8 cellular contexts compared by ENCODE assay signal in the genomic region with DNA sequence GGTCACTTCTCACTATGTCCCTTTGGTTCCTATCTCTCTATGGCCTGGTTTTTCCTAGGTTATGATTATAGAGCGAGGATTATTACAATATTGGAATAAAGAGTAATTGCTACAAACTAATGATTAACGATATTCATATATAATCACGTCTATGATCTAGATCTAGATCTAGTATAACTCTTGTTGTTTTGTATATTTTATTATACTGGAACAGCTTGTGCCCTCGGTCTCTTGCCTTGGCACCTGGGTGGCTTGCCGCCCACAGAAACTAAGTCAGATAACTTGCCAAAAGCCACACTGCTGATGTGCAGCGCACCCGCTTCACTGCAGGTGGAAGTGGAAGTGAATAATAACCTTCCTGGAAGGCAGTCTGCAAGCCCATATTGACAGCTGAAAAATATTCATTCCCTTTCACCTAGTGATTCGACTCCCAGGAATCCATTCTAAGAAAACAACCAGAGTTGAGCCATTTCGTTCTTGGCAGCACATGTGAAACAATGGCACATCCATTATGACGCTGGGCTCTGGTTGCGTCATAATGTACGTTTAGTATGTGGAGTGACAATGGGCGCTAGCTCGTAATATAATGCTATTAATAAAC. TPM values are rescaled to one million over a fixed set of nuclear protein-coding genes. Genes with fewer than 3 reads are reported as not detected.
A peak's percentile ranks its signal among the peaks of the same experiment; 100 is the strongest.
DNase-seq lines count a peak whose midpoint lies in the region; ATAC-seq and TF ChIP-seq lines count a peak whose summit lies in the region.

No MANE protein-coding gene starts in this region.

- DNase-seq in stimulated activated CD4-positive, alpha-beta T cell treated with anti-CD3 and anti-CD28 coated beads, Interleukin-2, amount 100 ng/mL, for 24 hours, result peak; percentile 22 to 27
- DNase-seq in stimulated activated CD4-positive, alpha-beta T cell treated with anti-CD3 and anti-CD28 coated beads, Interleukin-4, amount 100 ng/mL, for 24 hours, result no peak
- DNase-seq in OCI-LY7 (ENCODE audit: low spot score) (no peak), dermis blood vessel endothelial cell (peak; percentile 71), mesenchymal stem cell (peak; percentile 79), uterus (peak; percentile 49 to 69)
- no peak for DNase-seq in activated effector memory CD4-positive, alpha-beta T cell treated with Interleukin-2 at 50 U/mL for 16 hours

- H3K4me1 ChIP-seq in OCI-LY7 (ENCODE audit: insufficient read depth, low read length, poor library complexity, severe bottlenecking) (peaks cover 4% of the 10 kb centered on the region), mesenchymal stem cell (ENCODE audit: control insufficient read depth, insufficient read depth, low read depth, low read length) (peaks cover 11% of the 10 kb centered on the region), uterus (peaks cover 4 to 5% of the 10 kb centered on the region in 2 donors)

- no peak overlapping the region for H3K14ac ChIP-seq in mesenchymal stem cell (ENCODE audit: low read length in 2 of 2)

- no peak for TF ChIP-seq POLR2A in uterus (IDR thresholded peaks at IDR 0.05)

- H3K4ac ChIP-seq in mesenchymal stem cell (ENCODE audit: low read depth in 1 of 2, low read length in 2 of 2), result peak overlapping the region in 1 of 2 experiments; percentile 32

- H2AFZ ChIP-seq in OCI-LY7 (ENCODE audit: low read length) (peak overlapping the region; percentile 52; the same call in 1 of the 2 replicates), mesenchymal stem cell (ENCODE audit: low read depth, low read length) (no peak overlapping the region)

- H3K27ac ChIP-seq in OCI-LY7 (ENCODE audit: low read depth, low read length, poor library complexity, severe bottlenecking) (no peak overlapping the region), mesenchymal stem cell (ENCODE audit: low read length, poor library complexity, severe bottlenecking) (no peak overlapping the region), uterus (peak overlapping the region; percentile 92 to 96)

- H3K23ac ChIP-seq in mesenchymal stem cell (ENCODE audit: low read length in 2 of 2), result no peak overlapping the region

- peak overlapping the region in 1 of 2 experiments; percentile 43 for H3K18ac ChIP-seq in mesenchymal stem cell (ENCODE audit: low read depth in 1 of 2, low read length in 2 of 2)

- H3K79me1 ChIP-seq in mesenchymal stem cell (replicated peaks; ENCODE audit: low read length, poor library complexity, severe bottlenecking), result no peaks in the 10 kb centered on the region

- no peaks in the 10 kb centered on the region for H4K20me1 ChIP-seq in OCI-LY7 (ENCODE audit: insufficient read depth, low read length)

- no peak overlapping the region for H2BK120ac ChIP-seq in mesenchymal stem cell (ENCODE audit: low read depth, low read length)

- H4K91ac ChIP-seq in mesenchymal stem cell (ENCODE audit: low read length), result no peak overlapping the region

- POLR2A ChIA-PET in OCI-LY7 (lab: Charles Lee), result no interaction called here

- H3K9me3 ChIP-seq in OCI-LY7 (ENCODE audit: low read length) (no peaks in the 10 kb centered on the region), mesenchymal stem cell (ENCODE audit: control insufficient read depth, low read length) (no peaks in the 10 kb centered on the region), uterus (no peaks in the 10 kb centered on the region)

- H3K9me2 ChIP-seq in OCI-LY7 (ENCODE audit: insufficient read depth, low read length), result no peaks in the 10 kb centered on the region

- BruUV-seq in OCI-LY7 (replicated peaks; lab: Mats Ljungman, UMichigan), result no TSS peak

- no peak overlapping the region for H2BK5ac ChIP-seq in mesenchymal stem cell (ENCODE audit: low read depth, low read length, poor library complexity, severe bottlenecking)

- H2AK5ac ChIP-seq in mesenchymal stem cell (ENCODE audit: low read length, severe bottlenecking), result no peak overlapping the region

- no peaks in the 10 kb centered on the region for H3K36me3 ChIP-seq in OCI-LY7 (ENCODE audit: insufficient read depth, low read length)
- H3K36me3 ChIP-seq in mesenchymal stem cell (ENCODE audit: control insufficient read depth in 1 of 2, insufficient read depth in 2 of 2, low read depth in 1 of 2, low read length in 2 of 2), result peaks cover under 1 to 10% of the 10 kb centered on the region in 2 experiments
- H3K36me3 ChIP-seq in uterus, result no peaks in the 10 kb centered on the region

- peaks cover 0 to 16% of the 10 kb centered on the region in 2 experiments for H3K27me3 ChIP-seq in mesenchymal stem cell (ENCODE audit: control insufficient read depth in 1 of 2, insufficient read depth in 1 of 2, low read length in 2 of 2)
- no peaks in the 10 kb centered on the region for H3K27me3 ChIP-seq in uterus

- H2BK12ac ChIP-seq in mesenchymal stem cell (ENCODE audit: low read length in 2 of 2), result no peak overlapping the region

- TF ChIP-seq CTCF in OCI-LY7 (conservative IDR thresholded peaks at IDR 0.05; ENCODE audit: low read length), result peak; percentile 62; the same call in 1 of the 2 replicates
- TF ChIP-seq CTCF in uterus (IDR thresholded peaks at IDR 0.05), result no peak

- no peak overlapping the region for H2BK15ac ChIP-seq in mesenchymal stem cell (ENCODE audit: low read depth, poor library complexity, severe bottlenecking)

- peak overlapping the region; percentile 66 for H3K4me2 ChIP-seq in OCI-LY7 (ENCODE audit: low read length)
- peak overlapping the region; percentile 97 for H3K4me2 ChIP-seq in mesenchymal stem cell (ENCODE audit: low read length, poor library complexity, severe bottlenecking)

- intact Hi-C loops in OCI-LY7 (cut with micrococcal nuclease; ENCODE audit: unreplicated experiment) (loop anchor here (1.0 kb wide), 1 partner anchor 12 kb away; no protein-coding TSS in a partner anchor), uterus (cut with DNase I; ENCODE audit: low total_unique reads) (no loop called here)

- peak overlapping the region; percentile 47 for H3K4me3 ChIP-seq in OCI-LY7 (ENCODE audit: low read depth, low read length, poor library complexity, severe bottlenecking)
- peak overlapping the region in 1 of 2 experiments; percentile 88 for H3K4me3 ChIP-seq in mesenchymal stem cell (ENCODE audit: insufficient read depth in 1 of 2, low read depth in 1 of 2, low read length in 2 of 2)
- H3K4me3 ChIP-seq in uterus, result peak overlapping the region; percentile 52 to 66

- H4K8ac ChIP-seq in mesenchymal stem cell (ENCODE audit: low read length), result peak overlapping the region; percentile 79

- CTCF ChIA-PET in OCI-LY7 (lab: Charles Lee; ENCODE audit: unreplicated experiment), result no interaction called here

- H3K9ac ChIP-seq in mesenchymal stem cell (ENCODE audit: low read length), result peak overlapping the region; percentile 97

- ATAC-seq in GM18867 (IDR thresholded peaks at IDR 0.05; ENCODE audit: unreplicated experiment), result no peak

- WGBS in mesenchymal stem cell, result 30% methylated on average over 9 of the region's 14 CpGs

- H3K79me2 ChIP-seq in OCI-LY7 (ENCODE audit: insufficient read depth, low read depth, low read length), result no peaks in the 10 kb centered on the region

RNA-seq across cellular contexts. Expression of a gene that starts 0.7 kb away (rescaled TPM):
- not detected in 2 replicates for total RNA-seq in OCI-LY7 (2014; rRNA removed; shearing (Covaris generic))
- total RNA-seq in OCI-LY7 (2022), result not detected in 2 replicates
- total RNA-seq in dermis blood vessel endothelial cell, result 0.51 and 0.74 TPM in 2 replicates
- 2.6 TPM for polyA plus RNA-seq in mesenchymal stem cell (2013, experiment 1 of 2)
- 2.5 TPM for polyA plus RNA-seq in mesenchymal stem cell (2013, experiment 2 of 2)
- 1 to 10 TPM in 2 of 4 donors, not detected in 2; 1.8 to 3.7 TPM for total RNA-seq in uterus

RNA-seq across cellular contexts. Expression of a gene that starts 17.0 kb away (rescaled TPM):
- total RNA-seq in OCI-LY7 (2014; rRNA removed; shearing (Covaris generic)), result 26.7 and 34.5 TPM in 2 replicates
- total RNA-seq in OCI-LY7 (2022) (45.8 and 57.7 TPM in 2 replicates), dermis blood vessel endothelial cell (38.8 and 64.5 TPM in 2 replicates), uterus (10 to 100 TPM; 10.2 to 81.8 (median 53.7) TPM)
- 82.9 TPM for polyA plus RNA-seq in mesenchymal stem cell (2013, experiment 1 of 2)
- polyA plus RNA-seq in mesenchymal stem cell (2013, experiment 2 of 2), result 81.2 TPM

RNA-seq across cellular contexts. Expression of a gene that starts 42.0 kb away (rescaled TPM):
- not detected in 2 replicates for total RNA-seq in OCI-LY7 (2014; rRNA removed; shearing (Covaris generic))
- total RNA-seq in OCI-LY7 (2022), result not detected in 2 replicates
- total RNA-seq in dermis blood vessel endothelial cell, result not detected in 2 replicates
- polyA plus RNA-seq in mesenchymal stem cell (2013, experiment 1 of 2), result not detected
- 0.10 TPM for polyA plus RNA-seq in mesenchymal stem cell (2013, experiment 2 of 2)
- 1 to 10 TPM in 2 of 4 donors, not detected in 2; 3.4 to 3.7 TPM for total RNA-seq in uterus

Comparison
In these comparisons a context has a peak if more than half of its experiments do, and no peak if none do; other contexts are left out.
1. DNase-seq: peak in stimulated activated CD4-positive, alpha-beta T cell treated with anti-CD3 and anti-CD28 coated beads, Interleukin-2, amount 100 ng/mL, for 24 hours (2 of 2), dermis blood vessel endothelial cell (single experiment), mesenchymal stem cell (single experiment) and uterus (2 of 2); none in stimulated activated CD4-positive, alpha-beta T cell treated with anti-CD3 and anti-CD28 coated beads, Interleukin-4, amount 100 ng/mL, for 24 hours (single experiment), OCI-LY7 (single experiment) and activated effector memory CD4-positive, alpha-beta T cell treated with Interleukin-2 at 50 U/mL for 16 hours (single experiment).
2. H3K27ac ChIP-seq: peak in uterus (2 of 2); none in OCI-LY7 (single experiment) and mesenchymal stem cell (single experiment).